Comparison of ENCODE assay signal across 5 cellular contexts in the genomic region with DNA sequence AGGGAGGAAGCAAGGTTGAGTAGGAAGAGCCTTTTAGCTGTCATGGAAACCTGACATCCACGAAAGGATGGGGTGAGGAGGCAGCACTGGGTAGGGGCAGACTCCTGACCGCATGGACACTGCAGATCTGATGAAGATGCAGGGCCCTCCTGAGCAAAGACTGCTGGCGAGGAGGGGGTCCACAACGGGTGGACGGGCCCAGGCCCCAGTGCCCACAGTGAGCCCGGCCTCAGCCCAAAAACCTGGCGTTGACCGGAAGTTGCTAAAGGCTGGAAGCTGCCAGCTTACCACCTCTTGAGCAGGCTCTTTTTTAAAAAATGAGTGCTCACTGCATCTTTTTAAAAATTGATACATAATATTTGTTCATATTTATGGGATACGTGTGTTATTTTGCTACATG.
"Had no signal": no experiment of that assay in that cellular context is flagged by ENCODE, and none has a peak within 500 bp of the region (broad histone marks: within the 10 kb centered on the region; RNA-seq: fewer than 3 reads in every experiment).

No MANE protein-coding gene starts in this region.

- H3K4me3 ChIP-seq: GM23248 had no signal

- DNase-seq: GM23248, GOT3, H9, HCEC 1CT, KBM-7 had no signal

- H3K27ac ChIP-seq: GM23248 had no signal
